In the genomic region with DNA sequence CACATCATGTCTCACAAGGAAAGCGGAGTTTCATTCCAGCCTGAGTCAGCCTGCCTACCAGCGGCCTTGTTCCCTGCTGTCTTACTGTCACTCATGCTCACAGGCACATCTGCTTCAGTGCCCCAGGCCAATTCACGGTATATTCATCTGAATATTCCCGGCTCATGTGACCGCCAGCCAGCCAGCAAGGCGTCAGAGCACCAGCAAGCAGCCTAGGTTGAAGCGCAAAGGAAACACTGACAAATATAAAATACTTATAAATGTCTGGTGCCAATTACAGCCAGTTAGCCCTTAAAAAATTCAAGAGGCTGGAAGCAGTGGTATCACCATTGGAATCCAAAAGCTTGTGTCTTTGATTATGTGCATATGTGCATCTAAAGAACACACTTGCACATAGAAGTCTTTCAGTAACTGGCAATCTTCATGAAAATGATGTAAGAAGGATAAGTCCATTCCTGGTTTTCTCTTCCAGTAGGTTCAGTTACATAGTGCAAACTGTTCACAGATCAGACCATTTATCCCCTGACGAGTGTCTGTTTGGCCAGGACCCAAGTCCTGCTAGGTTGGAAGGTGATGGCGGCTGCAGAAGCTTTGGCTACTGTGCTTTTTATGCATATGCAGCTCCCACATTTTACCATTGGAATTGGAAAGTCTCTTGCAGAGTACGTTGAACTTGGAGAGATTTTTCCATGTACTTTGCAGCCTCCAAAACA, we compare ENCODE assay signal across 1 cellular context.
A peak's percentile ranks its signal among the peaks of the same experiment; 100 is the strongest.
TF ChIP-seq lines count a peak whose summit lies in the region.

No MANE protein-coding gene starts in this region.

TF ChIP-seq in HEK293, 187 proteins besides CTCF, POLR2A, EP300 and RAD21 (continued from another document):
- TF ChIP-seq PRDM10 (tag by site-specific recombination; IDR thresholded peaks at IDR 0.05) (peak; percentile 53), ZNF664 (tag by site-specific recombination; IDR thresholded peaks at IDR 0.05) (no peak), ZNF24 (tag by site-specific recombination; IDR thresholded peaks at IDR 0.05) (no peak), HOXC10 (CRISPR knock-in tag; IDR thresholded peaks at IDR 0.05) (no peak), ZNF670 (tag by site-specific recombination; IDR thresholded peaks at IDR 0.05; ENCODE audit: low read depth) (no peak), ZNF280C (tag by site-specific recombination; IDR thresholded peaks at IDR 0.05) (no peak), PRDM6 (tag by site-specific recombination; IDR thresholded peaks at IDR 0.05) (no peak), GLIS2 (tag by site-specific recombination; IDR thresholded peaks at IDR 0.05) (no peak)
